Comparison of ENCODE assay signal across 10 cellular contexts in genomic region chr11:8709002-8709672, GRCh38. TPM values are rescaled to one million over a fixed set of nuclear protein-coding genes. Genes with fewer than 3 reads are reported as not detected.
DNase-seq lines count a peak whose midpoint lies in the region; ATAC-seq, FAIRE-seq and TF ChIP-seq lines count a peak whose summit lies in the region.
"Had no signal": no experiment of that assay in that cellular context is flagged by ENCODE, and none has a peak within 500 bp of the region (broad histone marks: within the 10 kb centered on the region; RNA-seq: fewer than 3 reads in every experiment).

No MANE protein-coding gene starts in this region.

- no peak overlapping the region for H3K4me3 Mint-ChIP-seq in type B pancreatic cell

- peak; percentile 70 for DNase-seq in H7
- DNase-seq in cardiac fibroblast (ENCODE audit: low read depth in 2 of 2): peak; percentile 45 to 97
- DNase-seq in kidney: peak; percentile 96
- DNase-seq in NCI-H2227 (lab: John Stamatoyannopoulos, UW; ENCODE audit: unreplicated experiment): no peak
- DNase-seq in type B pancreatic cell (ENCODE audit: extremely low spot score, unreplicated experiment): no peak
- DNase-seq: NCI-H1048 had no signal

- H3K9me3 ChIP-seq in kidney (ENCODE audit: control insufficient read depth in 1 of 2, low read length in 2 of 2) (no peaks in the 10 kb centered on the region), stomach smooth muscle (ENCODE audit: control insufficient read depth in 2 of 2, low read length in 2 of 2) (no peaks in the 10 kb centered on the region)

- FAIRE-seq in kidney (lab: Jason Lieb, UNC): no peak
- FAIRE-seq: TTC549 had no signal

- no peak for ATAC-seq in HG03159 (IDR thresholded peaks at IDR 0.05; ENCODE audit: unreplicated experiment)
- no peak for ATAC-seq in GM21619 (IDR thresholded peaks at IDR 0.05; ENCODE audit: unreplicated experiment)

- H3K27me3 ChIP-seq in H7 (ENCODE audit: control insufficient read depth, insufficient read depth, low read length) (no peaks in the 10 kb centered on the region), stomach smooth muscle (ENCODE audit: control insufficient read depth in 1 of 2, insufficient read depth in 2 of 2, low read length in 2 of 2) (no peaks in the 10 kb centered on the region)

- no peak overlapping the region for H3K4me3 ChIP-seq in H7 (ENCODE audit: insufficient read depth, low read depth, low read length)
- no peak overlapping the region for H3K4me3 ChIP-seq in cardiac fibroblast (replicated peaks in 1 of 2; ENCODE audit: low read depth in 2 of 2, low read length in 2 of 2)
- H3K4me3 ChIP-seq in kidney (ENCODE audit: low read length in 2 of 2): no peak overlapping the region
- H3K4me3 ChIP-seq in stomach smooth muscle (ENCODE audit: low read length in 2 of 2): peak overlapping the region in 1 of 2 donors; percentile 8

- peaks cover 25% of the 10 kb centered on the region for H3K36me3 Mint-ChIP-seq in type B pancreatic cell

- peak overlapping the region in 1 of 2 donors; percentile 80 for H3K27ac ChIP-seq in kidney (ENCODE audit: low read depth in 2 of 2, low read length in 2 of 2)
- peak overlapping the region; percentile 100 for H3K27ac ChIP-seq in stomach smooth muscle (ENCODE audit: low read length)

- H3K9me3 Mint-ChIP-seq in type B pancreatic cell: no peaks in the 10 kb centered on the region

- intact Hi-C loops in kidney (cut with DNase I): no loop called here

- H3K9ac ChIP-seq in kidney (ENCODE audit: low read length in 2 of 2): no peak overlapping the region
- H3K9ac ChIP-seq in stomach smooth muscle (ENCODE audit: low read length in 2 of 2): peak overlapping the region; percentile 81 to 84

- no peaks in the 10 kb centered on the region for H3K4me1 Mint-ChIP-seq in type B pancreatic cell (ENCODE audit: unreplicated experiment)

- H3K4me1 ChIP-seq in kidney (ENCODE audit: control insufficient read depth in 1 of 2, insufficient read depth in 1 of 2, low read depth in 1 of 2, low read length in 2 of 2) (no peaks in the 10 kb centered on the region), stomach smooth muscle (ENCODE audit: control insufficient read depth, insufficient read depth, low read length) (peaks cover 52% of the 10 kb centered on the region)

- H3K27me3 Mint-ChIP-seq in type B pancreatic cell: no peaks in the 10 kb centered on the region

- H3K27ac Mint-ChIP-seq in type B pancreatic cell: no peak overlapping the region

- TF ChIP-seq CTCF in cardiac fibroblast (IDR thresholded peaks at IDR 0.05; ENCODE audit: low read depth, low read length) (no peak), kidney (IDR thresholded peaks at IDR 0.05; ENCODE audit: borderline replicate concordance, extremely low read depth, insufficient read depth) (no peak), type B pancreatic cell (conservative IDR thresholded peaks at IDR 0.05) (no peak)

- H3K36me3 ChIP-seq in H7 (replicated peaks; ENCODE audit: control insufficient read depth, insufficient read depth, low read length) (peaks cover under 1% of the 10 kb centered on the region), kidney (ENCODE audit: control insufficient read depth in 1 of 2, insufficient read depth in 2 of 2, low read length in 2 of 2) (peaks cover 9 to 12% of the 10 kb centered on the region in 2 donors), stomach smooth muscle (ENCODE audit: control insufficient read depth in 2 of 2, insufficient read depth in 2 of 2, low read length in 2 of 2) (peaks cover 30 to 35% of the 10 kb centered on the region in 2 donors)

RNA-seq across cellular contexts. Expression of gene RPL27A, which starts 26.5 kb away (rescaled TPM):
- 901 and 1,070 TPM in 2 replicates for total RNA-seq in H7 (2014; rRNA removed; shearing (Covaris generic))
- 664 TPM for total RNA-seq in kidney
- 2,260 TPM for polyA plus RNA-seq in kidney (ENCODE audit: insufficient read depth, low read depth, low replicate concordance)
- 877 and 979 TPM in 2 replicates for total RNA-seq in type B pancreatic cell (ENCODE audit: low replicate concordance)

RNA-seq across cellular contexts. Expression of gene TRIM66, which starts 26.7 kb away (rescaled TPM):
- 0.83 and 0.96 TPM in 2 replicates for total RNA-seq in H7 (2014; rRNA removed; shearing (Covaris generic))
- total RNA-seq in kidney: 25.7 TPM
- 1.4 TPM for polyA plus RNA-seq in kidney (ENCODE audit: insufficient read depth, low read depth, low replicate concordance)
- 5.9 and 8.5 TPM in 2 replicates for total RNA-seq in type B pancreatic cell (ENCODE audit: low replicate concordance)

Comparison
In these comparisons a context has a peak if more than half of its experiments do, and no peak if none do; other contexts are left out.
1. DNase-seq: peak in H7 (single experiment), cardiac fibroblast (2 of 2) and kidney (single experiment); none in NCI-H2227 (single experiment) and type B pancreatic cell (single experiment).
2. H3K9ac ChIP-seq: peak in stomach smooth muscle (2 of 2); none in kidney (0 of 2).